12 cellular contexts compared by ENCODE assay signal in genomic region chr5:141777711-141778110, GRCh38.
DNase-seq lines count a peak whose midpoint lies in the region; ATAC-seq and TF ChIP-seq lines count a peak whose summit lies in the region.
"Had no signal": no experiment of that assay in that cellular context is flagged by ENCODE, and none has a peak within 500 bp of the region (broad histone marks: within the 10 kb centered on the region; RNA-seq: fewer than 3 reads in every experiment).

No MANE protein-coding gene starts in this region.

- no peak overlapping the region for H3K4me3 Mint-ChIP-seq in natural killer cell treated with Interleukin-12 subunit alpha and Interleukin-12 subunit beta and Interleukin-15 and Interleukin-18, amount 100 ng/mL, for 72 hours
- H3K4me3 Mint-ChIP-seq in activated T-cell treated with anti-CD3 and anti-CD28 coated beads, Interleukin-2, amount 50 U/mL, for 4 hours = no peak overlapping the region
- H3K4me3 Mint-ChIP-seq: CD8-positive, alpha-beta memory T cell had no signal

- POLR2A ChIA-PET in A673 (lab: Charles Lee; ENCODE audit: low non-redundant PET) = interaction anchor here (0.7 kb wide), 1 partner anchor 62 kb away, joined by 4 read pairs; no protein-coding TSS in a partner anchor

- H3K27ac Mint-ChIP-seq in natural killer cell treated with Interleukin-12 subunit alpha and Interleukin-12 subunit beta and Interleukin-15 and Interleukin-18, amount 100 ng/mL, for 72 hours = no peak overlapping the region
- H3K27ac Mint-ChIP-seq: CD8-positive, alpha-beta memory T cell had no signal

- H3K4me2 ChIP-seq in BLaER1 treated with 17β-estradiol and CSF1 and Interleukin-3, amounts not matched to agents 10 nM and 100 nM = peak overlapping the region; percentile 70 to 87 (median 78); a peak in 18 of 22 replicates
- H3K4me2 ChIP-seq in osteoblast (ENCODE audit: insufficient read depth, low read length) = no peak overlapping the region

- no peaks in the 10 kb centered on the region for H3K9me3 Mint-ChIP-seq in natural killer cell treated with Interleukin-12 subunit alpha and Interleukin-12 subunit beta and Interleukin-15 and Interleukin-18, amount 100 ng/mL, for 72 hours
- no peaks in the 10 kb centered on the region for H3K9me3 Mint-ChIP-seq in activated T-cell treated with anti-CD3 and anti-CD28 coated beads, Interleukin-2, amount 50 U/mL, for 4 hours
- H3K9me3 Mint-ChIP-seq: CD8-positive, alpha-beta memory T cell had no signal

- DNase-seq in A673 (ENCODE audit: low spot score) (no peak), osteoblast (ENCODE audit: insufficient read length, low spot score, missing footprints) (peak; percentile 50), prostate gland (ENCODE audit: low spot score) (no peak)
- DNase-seq in natural killer cell treated with Interleukin-12 subunit alpha and Interleukin-12 subunit beta and Interleukin-15 and Interleukin-18, amount 100 ng/mL, for 72 hours (ENCODE audit: low spot score) = no peak
- DNase-seq in activated T-cell treated with anti-CD3 and anti-CD28 coated beads, Interleukin-2, amount 50 U/mL, for 4 hours = no peak
- DNase-seq: Caco-2; CD8-positive, alpha-beta memory T cell; DND-41; GDM1 had no signal

- H3K36me3 ChIP-seq in A673 (ENCODE audit: insufficient read depth, low read length, poor library complexity, severe bottlenecking) (no peaks in the 10 kb centered on the region), osteoblast (ENCODE audit: insufficient read depth, low read length) (no peaks in the 10 kb centered on the region), prostate gland (no peaks in the 10 kb centered on the region)
- H3K36me3 ChIP-seq in BLaER1 treated with 17β-estradiol and CSF1 and Interleukin-3, amounts not matched to agents 10 nM and 100 nM = no peaks in the 10 kb centered on the region
- H3K36me3 ChIP-seq: BE2C had no signal

- H3K4me1 ChIP-seq in A673 (ENCODE audit: insufficient read depth, low read length, poor library complexity, severe bottlenecking) (peaks cover 23% of the 10 kb centered on the region), osteoblast (ENCODE audit: insufficient read depth, low read length) (peaks cover 8% of the 10 kb centered on the region), prostate gland (replicated peaks) (no peaks in the 10 kb centered on the region)
- peaks cover 25 to 57% (median 44%) of the 10 kb centered on the region in 10 experiments for H3K4me1 ChIP-seq in BLaER1 treated with 17β-estradiol and CSF1 and Interleukin-3, amounts not matched to agents 10 nM and 100 nM
- H3K4me1 ChIP-seq: Caco-2 had no signal

- H3K79me2 ChIP-seq in osteoblast (ENCODE audit: insufficient read depth, low read length) = no peaks in the 10 kb centered on the region

- H3K27me3 ChIP-seq in A673 (replicated peaks; ENCODE audit: insufficient read depth, low read depth, low read length, poor library complexity) (no peaks in the 10 kb centered on the region), osteoblast (ENCODE audit: insufficient read depth, low read length) (peaks cover 24% of the 10 kb centered on the region), prostate gland (replicated peaks; ENCODE audit: insufficient read depth) (no peaks in the 10 kb centered on the region)
- H3K27me3 ChIP-seq in BLaER1 treated with 17β-estradiol and CSF1 and Interleukin-3, amounts not matched to agents 10 nM and 100 nM = no peaks in the 10 kb centered on the region
- H3K27me3 ChIP-seq: BE2C had no signal

- no peaks in the 10 kb centered on the region for H3K9me3 ChIP-seq in A673 (ENCODE audit: low read depth, low read length, poor library complexity, severe bottlenecking)
- no peaks in the 10 kb centered on the region for H3K9me3 ChIP-seq in BLaER1 treated with 17β-estradiol and CSF1 and Interleukin-3, amounts not matched to agents 10 nM and 100 nM (replicated peaks in 1 of 11)
- H3K9me3 ChIP-seq in osteoblast (ENCODE audit: low read depth, low read length) = no peaks in the 10 kb centered on the region
- H3K9me3 ChIP-seq in prostate gland = no peaks in the 10 kb centered on the region
- H3K9me3 ChIP-seq: BE2C, Caco-2 had no signal

- H2AFZ ChIP-seq in osteoblast (ENCODE audit: low read length) = no peak overlapping the region

- H3K27ac ChIP-seq in A673 (ENCODE audit: low read depth, low read length, poor library complexity, severe bottlenecking) (peak overlapping the region; percentile 22), angular gyrus (ENCODE audit: low read depth, low read length) (peak overlapping the region; percentile 77), osteoblast (ENCODE audit: low read depth, low read length) (no peak overlapping the region), prostate gland (no peak overlapping the region)
- H3K27ac ChIP-seq in BLaER1 treated with 17β-estradiol and CSF1 and Interleukin-3, amounts not matched to agents 10 nM and 100 nM = peak overlapping the region in 2 of 11 experiments; percentile 69 to 78; a peak in 2 of 22 replicates

- peaks cover 0 to 6% (median 0%) of the 10 kb centered on the region in 11 experiments; a peak in 2 of 22 replicates for H4K20me1 ChIP-seq in BLaER1 treated with 17β-estradiol and CSF1 and Interleukin-3, amounts not matched to agents 10 nM and 100 nM
- no peaks in the 10 kb centered on the region for H4K20me1 ChIP-seq in osteoblast (ENCODE audit: insufficient read depth, low read length)

- TF ChIP-seq CTCF in A673 (conservative IDR thresholded peaks at IDR 0.05; ENCODE audit: low read depth, low read length) (no peak), osteoblast (IDR thresholded peaks at IDR 0.05; ENCODE audit: extremely low read depth, low read depth, low read length) (no peak), prostate gland (IDR thresholded peaks at IDR 0.05) (no peak)

- 0 out of 22 replicates have a peak overlapping the region, but pooled peaks of 1 of the 11 experiments have one; percentile 3 for H3K9ac ChIP-seq in BLaER1 treated with 17β-estradiol and CSF1 and Interleukin-3, amounts not matched to agents 10 nM and 100 nM

- TF ChIP-seq POLR2A in prostate gland (IDR thresholded peaks at IDR 0.05) = no peak

- CTCF ChIA-PET in A673 (lab: Charles Lee) = no interaction called here

- 67% methylated on average over 2 of the region's 2 CpGs for WGBS in prostate gland

- intact Hi-C loops in A673 (cut with micrococcal nuclease; ENCODE audit: unreplicated experiment) (no loop called here), prostate gland (cut with DNase I) (no loop called here)

- no peaks in the 10 kb centered on the region for H3K4me1 Mint-ChIP-seq in natural killer cell treated with Interleukin-12 subunit alpha and Interleukin-12 subunit beta and Interleukin-15 and Interleukin-18, amount 100 ng/mL, for 72 hours (ENCODE audit: low read depth in 2 of 2)
- H3K4me1 Mint-ChIP-seq in activated T-cell treated with anti-CD3 and anti-CD28 coated beads, Interleukin-2, amount 50 U/mL, for 4 hours (ENCODE audit: low read depth) = no peaks in the 10 kb centered on the region
- H3K4me1 Mint-ChIP-seq: CD8-positive, alpha-beta memory T cell had no signal

- H3K4me3 ChIP-seq in A673 (ENCODE audit: low read depth, low read length, poor library complexity, severe bottlenecking) (no peak overlapping the region), osteoblast (ENCODE audit: insufficient read depth, low read length) (no peak overlapping the region), prostate gland (no peak overlapping the region)
- no peak overlapping the region for H3K4me3 ChIP-seq in BLaER1 treated with 17β-estradiol and CSF1 and Interleukin-3, amounts not matched to agents 10 nM and 100 nM

- no peak for ATAC-seq in natural killer cell treated with Interleukin-12 subunit alpha and Interleukin-12 subunit beta and Interleukin-15 and Interleukin-18, amount 100 ng/mL, for 72 hours
- no peak for ATAC-seq in activated T-cell treated with anti-CD3 and anti-CD28 coated beads, Interleukin-2, amount 50 U/mL, for 4 hours

- peaks cover 0 to 2% of the 10 kb centered on the region in 2 donors for H3K27me3 Mint-ChIP-seq in natural killer cell treated with Interleukin-12 subunit alpha and Interleukin-12 subunit beta and Interleukin-15 and Interleukin-18, amount 100 ng/mL, for 72 hours
- H3K27me3 Mint-ChIP-seq in activated T-cell treated with anti-CD3 and anti-CD28 coated beads, Interleukin-2, amount 50 U/mL, for 4 hours (ENCODE audit: low read depth) = peaks cover 2% of the 10 kb centered on the region

- no peaks in the 10 kb centered on the region for H3K36me3 Mint-ChIP-seq in natural killer cell treated with Interleukin-12 subunit alpha and Interleukin-12 subunit beta and Interleukin-15 and Interleukin-18, amount 100 ng/mL, for 72 hours
- no peaks in the 10 kb centered on the region for H3K36me3 Mint-ChIP-seq in activated T-cell treated with anti-CD3 and anti-CD28 coated beads, Interleukin-2, amount 50 U/mL, for 4 hours (ENCODE audit: insufficient read depth)
- H3K36me3 Mint-ChIP-seq: CD8-positive, alpha-beta memory T cell had no signal

- BruUV-seq in A673 (replicated peaks; lab: Mats Ljungman, UMichigan) = no TSS peak

Comparison
In these comparisons a context has a peak if more than half of its experiments do, and no peak if none do; other contexts are left out.
1. H3K27ac ChIP-seq: peak in A673 (single experiment) and angular gyrus (single experiment); none in osteoblast (single experiment) and prostate gland (0 of 2).